17 cellular contexts compared by ENCODE assay signal in the genomic region with DNA sequence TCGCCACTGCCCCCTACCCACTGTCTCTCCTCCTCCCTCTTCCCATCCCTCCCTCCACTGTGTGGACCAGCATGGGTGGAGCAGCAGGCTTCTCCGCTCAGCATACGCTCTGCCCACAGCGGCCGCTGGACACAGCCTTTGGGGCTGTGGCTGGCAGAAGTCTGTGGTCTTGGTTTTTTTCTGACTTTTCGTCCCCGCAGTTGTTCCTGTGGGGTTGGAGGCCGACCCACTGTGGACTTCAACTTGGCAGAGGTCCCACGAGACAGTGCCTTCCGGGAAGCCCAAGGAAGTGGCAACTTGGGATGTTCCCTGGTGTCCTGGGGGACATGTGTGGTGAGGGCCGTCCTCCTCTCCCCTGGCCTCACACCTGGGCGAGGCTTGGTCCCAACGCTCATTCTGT.
DNase-seq lines count a peak whose midpoint lies in the region; ATAC-seq and TF ChIP-seq lines count a peak whose summit lies in the region.
"Had no signal": no experiment of that assay in that cellular context is flagged by ENCODE, and none has a peak within 500 bp of the region (broad histone marks: within the 10 kb centered on the region; RNA-seq: fewer than 3 reads in every experiment).

No MANE protein-coding gene starts in this region.

- no peak for TF ChIP-seq POLR2A in gastroesophageal sphincter (IDR thresholded peaks at IDR 0.05)

- H3K23ac ChIP-seq in neuronal stem cell (ENCODE audit: low read depth, low read length, poor library complexity) = peak overlapping the region; percentile 17

- H2AK5ac ChIP-seq in neuronal stem cell (ENCODE audit: low read depth, low read length) = no peak overlapping the region

- H3K36me3 Mint-ChIP-seq in activated T-cell treated with anti-CD3 and anti-CD28 coated beads, Interleukin-2, amount 50 U/mL, for 24 hours (ENCODE audit: low read depth) = no peaks in the 10 kb centered on the region

- no peaks in the 10 kb centered on the region for H3K79me1 ChIP-seq in neuronal stem cell (ENCODE audit: low read depth, low read length)

- no peaks in the 10 kb centered on the region for H3K4me1 Mint-ChIP-seq in activated T-cell treated with anti-CD3 and anti-CD28 coated beads, Interleukin-2, amount 50 U/mL, for 24 hours (ENCODE audit: low read depth)
- H3K4me1 Mint-ChIP-seq: GM23338 had no signal

- no peaks in the 10 kb centered on the region for H3K36me3 ChIP-seq in right atrium auricular region
- no peaks in the 10 kb centered on the region for H3K36me3 ChIP-seq in neuronal stem cell (replicated peaks in 1 of 2; ENCODE audit: control insufficient read depth in 2 of 2, insufficient read depth in 2 of 2, low read length in 2 of 2)
- H3K36me3 ChIP-seq in gastroesophageal sphincter = no peaks in the 10 kb centered on the region

- H2BK5ac ChIP-seq in neuronal stem cell (ENCODE audit: low read length) = no peak overlapping the region

- TF ChIP-seq CTCF in right atrium auricular region (IDR thresholded peaks at IDR 0.05) (no peak), gastroesophageal sphincter (IDR thresholded peaks at IDR 0.05) (no peak)

- H3K27ac Mint-ChIP-seq in activated T-cell treated with anti-CD3 and anti-CD28 coated beads, Interleukin-2, amount 50 U/mL, for 24 hours = no peak overlapping the region
- H3K27ac Mint-ChIP-seq: CD4-positive, alpha-beta T cell; GM23338; HFFc6 had no signal

- no peak overlapping the region for H3K4me3 Mint-ChIP-seq in activated T-cell treated with anti-CD3 and anti-CD28 coated beads, Interleukin-2, amount 50 U/mL, for 24 hours
- H3K4me3 Mint-ChIP-seq: CD4-positive, alpha-beta T cell; GM23338; HFFc6 had no signal

- H3K9ac ChIP-seq in neuronal stem cell (ENCODE audit: low read depth, low read length, poor library complexity) = no peak overlapping the region

- no peaks in the 10 kb centered on the region for H3K27me3 ChIP-seq in right atrium auricular region
- H3K27me3 ChIP-seq in neuronal stem cell (ENCODE audit: control insufficient read depth in 3 of 3, insufficient read depth in 3 of 3, low read depth in 1 of 3, low read length in 3 of 3) = no peaks in the 10 kb centered on the region
- H3K27me3 ChIP-seq in gastroesophageal sphincter = peaks cover 18% of the 10 kb centered on the region

- H2AFZ ChIP-seq in neuronal stem cell (ENCODE audit: low read length) = no peak overlapping the region
- H2AFZ ChIP-seq: GM23338 had no signal

- no peak overlapping the region for H3K4ac ChIP-seq in neuronal stem cell (ENCODE audit: low read length)

- no peak overlapping the region for H4K91ac ChIP-seq in neuronal stem cell (ENCODE audit: low read depth, low read length, poor library complexity)

- no peak overlapping the region for H4K8ac ChIP-seq in neuronal stem cell (ENCODE audit: low read depth, low read length)

- peak overlapping the region; percentile 9 for H2BK15ac ChIP-seq in neuronal stem cell (ENCODE audit: low read length)

- intact Hi-C loops in Right ventricle myocardium inferior (cut with DNase I) = no loop called here

- no CpG with 5 or more reads among the region's 13 CpGs for WGBS in neuronal stem cell (ENCODE audit: extremely low coverage in 2 of 2, insufficient read length in 2 of 2, insufficient replicate concordance in 1 of 2), 2 donors
- WGBS in gastroesophageal sphincter (ENCODE audit: low coverage in 1 of 2), 2 donors = 80% methylated on average over 5 of the region's 13 CpGs; no CpG with 5 or more reads in 1 of the 2 donors

- H2BK120ac ChIP-seq in neuronal stem cell (ENCODE audit: low read depth, low read length) = no peak overlapping the region

- no peak overlapping the region for H3K18ac ChIP-seq in neuronal stem cell (ENCODE audit: low read length)

- TF ChIP-seq EP300 in gastroesophageal sphincter (IDR thresholded peaks at IDR 0.05) = no peak

- H3K4me1 ChIP-seq in right atrium auricular region (no peaks in the 10 kb centered on the region), neuronal stem cell (ENCODE audit: control insufficient read depth in 2 of 2, insufficient read depth in 1 of 2, low read depth in 1 of 2, low read length in 2 of 2) (no peaks in the 10 kb centered on the region), gastroesophageal sphincter (no peaks in the 10 kb centered on the region)
- H3K4me1 ChIP-seq: Caco-2 had no signal

- no peak overlapping the region for H2BK12ac ChIP-seq in neuronal stem cell (ENCODE audit: low read length)

- no peak for ATAC-seq in Right ventricle myocardium inferior
- no peak for ATAC-seq in gastroesophageal sphincter
- ATAC-seq: GM23338, HCT116 had no signal

- no peaks in the 10 kb centered on the region for H3K9me3 Mint-ChIP-seq in activated T-cell treated with anti-CD3 and anti-CD28 coated beads, Interleukin-2, amount 50 U/mL, for 24 hours
- H3K9me3 Mint-ChIP-seq: CD4-positive, alpha-beta T cell had no signal

- H3K4me2 ChIP-seq in neuronal stem cell (ENCODE audit: insufficient read depth, low read length, poor library complexity, severe bottlenecking) = no peak overlapping the region
- H3K4me2 ChIP-seq: GM23338 had no signal

- H3K27ac ChIP-seq in right atrium auricular region (no peak overlapping the region), neuronal stem cell (replicated peaks; ENCODE audit: low read length) (no peak overlapping the region), gastroesophageal sphincter (no peak overlapping the region)
- H3K27ac ChIP-seq: 22Rv1, C4-2B, HL-60 had no signal

- H3K9me3 ChIP-seq in right atrium auricular region = no peaks in the 10 kb centered on the region
- peaks cover 2 to 12% of the 10 kb centered on the region in 2 donors for H3K9me3 ChIP-seq in neuronal stem cell (replicated peaks in 1 of 2; ENCODE audit: control insufficient read depth in 2 of 2, insufficient read depth in 1 of 2, low read depth in 1 of 2, low read length in 2 of 2)
- H3K9me3 ChIP-seq in gastroesophageal sphincter = no peaks in the 10 kb centered on the region
- H3K9me3 ChIP-seq: Caco-2 had no signal

- peak; percentile 30 for DNase-seq in right atrium auricular region (ENCODE audit: low spot score)
- no peak for DNase-seq in Right ventricle myocardium inferior (ENCODE audit: missing footprints)
- peak; percentile 38 for DNase-seq in ecto neural progenitor cell (ENCODE audit: low spot score)
- no peak for DNase-seq in neuronal stem cell (ENCODE audit: low spot score)
- no peak for DNase-seq in NOMO-1 treated with dmso at 0.1 percent for 144 hours (lab: John Stamatoyannopoulos, UW; ENCODE audit: unreplicated experiment)
- no peak for DNase-seq in activated T-cell treated with anti-CD3 and anti-CD28 coated beads, Interleukin-2, amount 50 U/mL, for 24 hours
- DNase-seq: CD4-positive, alpha-beta T cell; H7; HFFc6; IMR-90 had no signal

- H3K14ac ChIP-seq in neuronal stem cell (ENCODE audit: low read length) = no peak overlapping the region

- peaks cover 2% of the 10 kb centered on the region for H3K27me3 Mint-ChIP-seq in activated T-cell treated with anti-CD3 and anti-CD28 coated beads, Interleukin-2, amount 50 U/mL, for 24 hours
- H3K27me3 Mint-ChIP-seq: CD4-positive, alpha-beta T cell had no signal

- H3K4me3 ChIP-seq in right atrium auricular region (no peak overlapping the region), neuronal stem cell (ENCODE audit: low read length in 2 of 2) (no peak overlapping the region), gastroesophageal sphincter (no peak overlapping the region)
- H3K4me3 ChIP-seq: GM23338 had no signal

Comparison
In these comparisons a context has a peak if more than half of its experiments do, and no peak if none do; other contexts are left out.
1. DNase-seq: peak in right atrium auricular region (single experiment) and ecto neural progenitor cell (single experiment); none in Right ventricle myocardium inferior (single experiment), neuronal stem cell (single experiment), NOMO-1 treated with dmso at 0.1 percent for 144 hours (single experiment) and activated T-cell treated with anti-CD3 and anti-CD28 coated beads, Interleukin-2, amount 50 U/mL, for 24 hours (single experiment).